ENCODE assay signal across 13 cellular contexts in genomic region chr5:132522067-132522466, GRCh38. TPM values are rescaled to one million over a fixed set of nuclear protein-coding genes. Genes with fewer than 3 reads are reported as not detected.
"Had no signal": no experiment of that assay in that cellular context is flagged by ENCODE, and none has a peak within 500 bp of the region (broad histone marks: within the 10 kb centered on the region; RNA-seq: fewer than 3 reads in every experiment).

No MANE protein-coding gene starts in this region.

RNA-seq across cellular contexts. Expression of gene IL5, which starts 21.3 kb away (rescaled TPM):
- total RNA-seq: stomach, subcutaneous adipose tissue, suprapubic skin, temporal lobe, thoracic aorta, thyroid gland, tibial nerve, transverse colon, upper lobe of right lung, ureter, urinary bladder, uterus, vagina had no signal
- polyA plus RNA-seq: stomach, urinary bladder had no signal
